1 cellular context compared by ENCODE assay signal in genomic region chr19:19539738-19540703, GRCh38.
A peak's percentile ranks its signal among the peaks of the same experiment; 100 is the strongest.
TF ChIP-seq lines count a peak whose summit lies in the region.

No MANE protein-coding gene starts in this region.

TF ChIP-seq in H1, 55 proteins besides CTCF, POLR2A, EP300 and RAD21:
- TF ChIP-seq TAF1 (IDR thresholded peaks at IDR 0.05; ENCODE audit: low read depth, low read length), result no peak
- TF ChIP-seq YY1 (IDR thresholded peaks at IDR 0.05; ENCODE audit: low read depth, low read length), result no peak
- peak; percentile 67; the same call in 1 of the 2 replicates for TF ChIP-seq CREB1 (IDR thresholded peaks at IDR 0.05)
- peak; percentile 99 for TF ChIP-seq MAX (IDR thresholded peaks at IDR 0.05)
- peak; percentile 95 for TF ChIP-seq E2F6 (IDR thresholded peaks at IDR 0.05)
- 0 out of 2 replicates have a peak, but pooled peaks have one; percentile 5 for TF ChIP-seq RBBP5 (IDR thresholded peaks at IDR 0.05; ENCODE audit: borderline replicate concordance, low read depth, low read length)
- 0 out of 2 replicates have a peak, but pooled peaks have one; percentile 20 for TF ChIP-seq GABPA (IDR thresholded peaks at IDR 0.05; ENCODE audit: borderline replicate concordance, insufficient read depth, low read length)
